Comparison of ENCODE assay signal across 11 cellular contexts in the genomic region with DNA sequence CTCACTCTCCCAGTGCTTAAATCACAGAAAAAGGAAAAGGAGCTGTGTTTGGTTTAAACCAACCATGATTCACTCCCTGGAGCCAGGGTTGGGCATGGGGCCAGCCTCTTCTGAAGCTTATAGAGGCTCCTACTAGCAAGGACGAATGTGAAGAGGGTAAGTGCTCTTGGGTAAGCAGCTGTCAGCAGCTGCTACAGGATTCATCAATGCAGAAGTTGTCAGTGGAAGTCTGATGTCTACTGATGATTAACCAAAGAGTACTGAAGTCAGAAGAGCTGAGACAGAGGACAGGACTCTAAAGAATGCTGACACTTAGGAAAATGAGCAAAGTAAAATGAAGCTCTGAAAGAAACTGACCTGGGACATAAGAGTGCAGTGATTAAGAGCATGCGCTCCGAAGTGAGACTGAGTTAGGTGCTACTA. TPM values are rescaled to one million over a fixed set of nuclear protein-coding genes. Genes with fewer than 3 reads are reported as not detected.
DNase-seq lines count a peak whose midpoint lies in the region; ATAC-seq, FAIRE-seq and TF ChIP-seq lines count a peak whose summit lies in the region.
"Had no signal": no experiment of that assay in that cellular context is flagged by ENCODE, and none has a peak within 500 bp of the region (broad histone marks: within the 10 kb centered on the region; RNA-seq: fewer than 3 reads in every experiment).

No MANE protein-coding gene starts in this region.

- no peak for TF ChIP-seq EP300 in tibial nerve (IDR thresholded peaks at IDR 0.05)

- 62 to 69% methylated on average over 3 of the region's 3 CpGs for WGBS in tibial nerve, 2 donors

- ATAC-seq in foreskin keratinocyte, result peak; percentile 82
- no peak for ATAC-seq in sciatic nerve
- ATAC-seq: activated T-helper 17 cell treated with anti-CD3 and anti-CD28 coated beads, Interleukin-2, amount 50 U/mL, for 72 hours had no signal

- peak; percentile 15 for DNase-seq in NCI-H2171 treated with DMSO at 0.1 percent for 48 hours (lab: John Stamatoyannopoulos, UW)
- DNase-seq in NCI-H2171 (lab: John Stamatoyannopoulos, UW), result no peak
- peak; percentile 99 for DNase-seq in RCC 7860 (ENCODE audit: low spot score)
- peak; percentile 77 to 91 for DNase-seq in foreskin keratinocyte
- peak; percentile 46 to 75 for DNase-seq in tibial artery
- no peak for DNase-seq in sciatic nerve (ENCODE audit: low spot score)
- DNase-seq in middle frontal gyrus (ENCODE audit: extremely low spot score, low spot score), result no peak
- DNase-seq in tibial nerve (ENCODE audit: low spot score in 2 of 2), result no peak

- TF ChIP-seq CTCF in foreskin keratinocyte (conservative IDR thresholded peaks at IDR 0.05) (no peak), tibial artery (IDR thresholded peaks at IDR 0.05) (no peak), tibial nerve (IDR thresholded peaks at IDR 0.05) (no peak)

- H3K27ac ChIP-seq in foreskin keratinocyte, result no peak overlapping the region
- H3K27ac ChIP-seq in tibial artery, result no peak overlapping the region
- H3K27ac ChIP-seq in tibial nerve, result no peak overlapping the region
- H3K27ac ChIP-seq: BLaER1 treated with 17β-estradiol and CSF1 and Interleukin-3, amounts not matched to agents 10 nM and 100 nM had no signal

- H3K9me3 ChIP-seq in tibial artery (no peaks in the 10 kb centered on the region), tibial nerve (no peaks in the 10 kb centered on the region)
- H3K9me3 ChIP-seq: HAP-1 had no signal

- no peak overlapping the region for H3K4me3 ChIP-seq in tibial artery
- no peak overlapping the region for H3K4me3 ChIP-seq in tibial nerve
- H3K4me3 ChIP-seq: BLaER1 treated with 17β-estradiol and CSF1 and Interleukin-3, amounts not matched to agents 10 nM and 100 nM; HAP-1 had no signal

- H3K36me3 ChIP-seq in tibial artery (no peaks in the 10 kb centered on the region), tibial nerve (no peaks in the 10 kb centered on the region)
- H3K36me3 ChIP-seq: BLaER1 treated with 17β-estradiol and CSF1 and Interleukin-3, amounts not matched to agents 10 nM and 100 nM; HAP-1 had no signal

- peak; percentile 99 for FAIRE-seq in RCC 7860 (lab: Jason Lieb, UNC)

- no peaks in the 10 kb centered on the region for H3K4me1 ChIP-seq in foreskin keratinocyte
- H3K4me1 ChIP-seq in tibial artery, result peaks cover 0 to 11% (median 2%) of the 10 kb centered on the region in 4 donors
- H3K4me1 ChIP-seq in tibial nerve, result no peaks in the 10 kb centered on the region
- H3K4me1 ChIP-seq: BLaER1 treated with 17β-estradiol and CSF1 and Interleukin-3, amounts not matched to agents 10 nM and 100 nM had no signal

- H3K27me3 ChIP-seq in foreskin keratinocyte, result no peaks in the 10 kb centered on the region
- no peaks in the 10 kb centered on the region for H3K27me3 ChIP-seq in tibial artery
- no peaks in the 10 kb centered on the region for H3K27me3 ChIP-seq in tibial nerve
- H3K27me3 ChIP-seq: BLaER1 treated with 17β-estradiol and CSF1 and Interleukin-3, amounts not matched to agents 10 nM and 100 nM had no signal

- TF ChIP-seq POLR2A in tibial nerve (IDR thresholded peaks at IDR 0.05), result no peak

- intact Hi-C loops in tibial artery (cut with DNase I; ENCODE audit: low total_unique reads), result no loop called here
- intact Hi-C loops in sciatic nerve (cut with DNase I), result no loop called here

RNA-seq across cellular contexts. Expression of a gene that starts 32.7 kb away (rescaled TPM):
- total RNA-seq in foreskin keratinocyte (6.7 and 7.9 TPM in 2 replicates), sciatic nerve (25.2 TPM), tibial nerve (10 to 100 TPM; 55.7 to 68.7 (median 65.8) TPM)
- 2.3 and 2.9 TPM in 2 replicates for polyA plus RNA-seq in foreskin keratinocyte

Comparison
In these comparisons a context has a peak if more than half of its experiments do, and no peak if none do; other contexts are left out.
1. DNase-seq: peak in NCI-H2171 treated with DMSO at 0.1 percent for 48 hours (single experiment), RCC 7860 (single experiment), foreskin keratinocyte (2 of 2) and tibial artery (2 of 2); none in NCI-H2171 (single experiment), sciatic nerve (single experiment), middle frontal gyrus (single experiment) and tibial nerve (0 of 2).